Comparison of ENCODE assay signal across 8 cellular contexts in genomic region chr17:45171338-45172231, GRCh38. TPM values are rescaled to one million over a fixed set of nuclear protein-coding genes. Genes with fewer than 3 reads are reported as not detected.
A peak's percentile ranks its signal among the peaks of the same experiment; 100 is the strongest.
DNase-seq lines count a peak whose midpoint lies in the region; ATAC-seq lines count a peak whose summit lies in the region.

No MANE protein-coding gene starts in this region.

- H3K9me3 Mint-ChIP-seq in activated naive CD4-positive, alpha-beta T cell treated with anti-CD3 and anti-CD28 coated beads, Interleukin-2, amount 50 U/mL, for 72 hours = no peaks in the 10 kb centered on the region
- H3K9me3 Mint-ChIP-seq in activated naive CD8-positive, alpha-beta T cell treated with anti-CD3 and anti-CD28 coated beads for 36 hours = no peaks in the 10 kb centered on the region
- no peaks in the 10 kb centered on the region for H3K9me3 Mint-ChIP-seq in stimulated activated memory B cell treated with anti-CD40 and anti-IgM and Interleukin-4, amounts not matched to agents 10 μg/mL and 1 μg/mL and 100 μg/mL, for 72 hours

- peak overlapping the region; percentile 50 for H3K4me3 Mint-ChIP-seq in activated naive CD8-positive, alpha-beta T cell treated with anti-CD3 and anti-CD28 coated beads for 36 hours
- no peak overlapping the region for H3K4me3 Mint-ChIP-seq in stimulated activated memory B cell treated with anti-CD40 and anti-IgM and Interleukin-4, amounts not matched to agents 10 μg/mL and 1 μg/mL and 100 μg/mL, for 72 hours

- H3K27me3 Mint-ChIP-seq in activated naive CD8-positive, alpha-beta T cell treated with anti-CD3 and anti-CD28 coated beads for 36 hours = no peaks in the 10 kb centered on the region
- no peaks in the 10 kb centered on the region for H3K27me3 Mint-ChIP-seq in stimulated activated memory B cell treated with anti-CD40 and anti-IgM and Interleukin-4, amounts not matched to agents 10 μg/mL and 1 μg/mL and 100 μg/mL, for 72 hours

- peaks cover 25% of the 10 kb centered on the region for H3K4me1 Mint-ChIP-seq in activated naive CD8-positive, alpha-beta T cell treated with anti-CD3 and anti-CD28 coated beads for 36 hours
- H3K4me1 Mint-ChIP-seq in stimulated activated memory B cell treated with anti-CD40 and anti-IgM and Interleukin-4, amounts not matched to agents 10 μg/mL and 1 μg/mL and 100 μg/mL, for 72 hours = peaks cover 18% of the 10 kb centered on the region

- peak overlapping the region; percentile 77 to 93 for H3K27ac Mint-ChIP-seq in activated naive CD4-positive, alpha-beta T cell treated with anti-CD3 and anti-CD28 coated beads, Interleukin-2, amount 50 U/mL, for 72 hours
- H3K27ac Mint-ChIP-seq in activated naive CD8-positive, alpha-beta T cell treated with anti-CD3 and anti-CD28 coated beads for 36 hours = peak overlapping the region; percentile 84
- H3K27ac Mint-ChIP-seq in stimulated activated memory B cell treated with anti-CD40 and anti-IgM and Interleukin-4, amounts not matched to agents 10 μg/mL and 1 μg/mL and 100 μg/mL, for 72 hours = peak overlapping the region; percentile 87

- DNase-seq in activated naive CD4-positive, alpha-beta T cell treated with anti-CD3 and anti-CD28 coated beads, Interleukin-2, amount 50 U/mL, for 72 hours (ENCODE audit: low spot score in 2 of 2) = no peak
- DNase-seq in activated naive CD4-positive, alpha-beta T cell treated with Interleukin-2 at 50 U/mL for 16 hours = no peak
- DNase-seq in activated naive CD8-positive, alpha-beta T cell treated with anti-CD3 and anti-CD28 coated beads for 36 hours = no peak
- DNase-seq in iPS-NIHi7 (ENCODE audit: extremely low spot score) = peak; percentile 56
- no peak for DNase-seq in NOMO-1 treated with dmso at 0.1 percent for 144 hours (lab: John Stamatoyannopoulos, UW; ENCODE audit: unreplicated experiment)

- H3K36me3 Mint-ChIP-seq in activated naive CD4-positive, alpha-beta T cell treated with anti-CD3 and anti-CD28 coated beads, Interleukin-2, amount 50 U/mL, for 72 hours = no peaks in the 10 kb centered on the region
- H3K36me3 Mint-ChIP-seq in activated naive CD8-positive, alpha-beta T cell treated with anti-CD3 and anti-CD28 coated beads for 36 hours = no peaks in the 10 kb centered on the region
- H3K36me3 Mint-ChIP-seq in stimulated activated memory B cell treated with anti-CD40 and anti-IgM and Interleukin-4, amounts not matched to agents 10 μg/mL and 1 μg/mL and 100 μg/mL, for 72 hours = peaks cover 11% of the 10 kb centered on the region

- ATAC-seq in activated naive CD4-positive, alpha-beta T cell treated with anti-CD3 and anti-CD28 coated beads, Interleukin-2, amount 50 U/mL, for 72 hours = no peak
- no peak for ATAC-seq in stimulated activated memory B cell treated with anti-CD40 and anti-IgM and Interleukin-4, amounts not matched to agents 10 μg/mL and 1 μg/mL and 100 μg/mL, for 72 hours
- ATAC-seq in GM21529 (IDR thresholded peaks at IDR 0.05; ENCODE audit: unreplicated experiment) (no peak), HG03135 (IDR thresholded peaks at IDR 0.05; ENCODE audit: unreplicated experiment) (no peak)

RNA-seq across cellular contexts. Expression of gene HEXIM2, which starts 9.9 kb away (rescaled TPM):
- 1 to 10 TPM; 6.0 to 6.3 TPM for total RNA-seq in activated naive CD4-positive, alpha-beta T cell treated with anti-CD3 and anti-CD28 coated beads, Interleukin-2, amount 50 U/mL, for 72 hours
- total RNA-seq in activated naive CD8-positive, alpha-beta T cell treated with anti-CD3 and anti-CD28 coated beads for 36 hours = 1 to 10 TPM; 4.8 to 5.6 TPM

RNA-seq across cellular contexts. Expression of gene HEXIM1, which starts 23.3 kb away (rescaled TPM):
- total RNA-seq in activated naive CD4-positive, alpha-beta T cell treated with anti-CD3 and anti-CD28 coated beads, Interleukin-2, amount 50 U/mL, for 72 hours = 10 to 100 TPM; 50.9 to 93.3 TPM
- 10 to 100 TPM; 36.0 to 36.5 TPM for total RNA-seq in activated naive CD8-positive, alpha-beta T cell treated with anti-CD3 and anti-CD28 coated beads for 36 hours

RNA-seq across cellular contexts. Expression of gene ACBD4, which starts 36.1 kb away (rescaled TPM):
- 10 to 100 TPM; 12.9 to 18.9 TPM for total RNA-seq in activated naive CD4-positive, alpha-beta T cell treated with anti-CD3 and anti-CD28 coated beads, Interleukin-2, amount 50 U/mL, for 72 hours
- 1 to 10 TPM; 8.6 to 8.9 TPM for total RNA-seq in activated naive CD8-positive, alpha-beta T cell treated with anti-CD3 and anti-CD28 coated beads for 36 hours

RNA-seq across cellular contexts. Expression of gene PLCD3, which starts 39.3 kb away (rescaled TPM):
- total RNA-seq in activated naive CD4-positive, alpha-beta T cell treated with anti-CD3 and anti-CD28 coated beads, Interleukin-2, amount 50 U/mL, for 72 hours = 1 to 10 TPM; 3.9 to 7.7 TPM
- total RNA-seq in activated naive CD8-positive, alpha-beta T cell treated with anti-CD3 and anti-CD28 coated beads for 36 hours = 1 to 10 TPM; 2.7 to 3.8 TPM

RNA-seq across cellular contexts. Expression of gene FMNL1, which starts 50.1 kb away (rescaled TPM):
- total RNA-seq in activated naive CD4-positive, alpha-beta T cell treated with anti-CD3 and anti-CD28 coated beads, Interleukin-2, amount 50 U/mL, for 72 hours = 100 to 1,000 TPM; 221 to 735 TPM
- 100 to 1,000 TPM; 215 to 219 TPM for total RNA-seq in activated naive CD8-positive, alpha-beta T cell treated with anti-CD3 and anti-CD28 coated beads for 36 hours
